In genomic region chr7:12661581-12661980, GRCh38 we compare ENCODE assay signal across 22 cellular contexts.
"Had no signal": no experiment of that assay in that cellular context is flagged by ENCODE, and none has a peak within 500 bp of the region (broad histone marks: within the 10 kb centered on the region; RNA-seq: fewer than 3 reads in every experiment).

No MANE protein-coding gene starts in this region.

- H3K9me3 ChIP-seq: esophagus muscularis mucosa, gastrocnemius medialis, heart right ventricle, left lung, lower lobe of right lung, pancreas, spleen, testis, tibial nerve had no signal

- H3K27ac ChIP-seq: epithelial cell of prostate, gastrocnemius medialis, heart right ventricle, left lung, lower lobe of right lung, neural progenitor cell, pancreas, spleen, testis, tibial nerve had no signal

- H3K27me3 ChIP-seq: esophagus muscularis mucosa, gastrocnemius medialis, heart right ventricle, left lung, neural progenitor cell, pancreas, testis, tibial nerve had no signal

- H2AFZ ChIP-seq: neural progenitor cell had no signal

- H3K9ac ChIP-seq: neural progenitor cell had no signal

- H3K4me3 ChIP-seq: esophagus muscularis mucosa, gastrocnemius medialis, heart right ventricle, left lung, lower lobe of right lung, neural progenitor cell, pancreas, spleen, testis, tibial nerve had no signal

- ATAC-seq: effector memory CD8-positive, alpha-beta T cell; gastrocnemius medialis; heart right ventricle; left lung; lower lobe of right lung; natural killer cell treated with Interleukin-12 subunit alpha and Interleukin-12 subunit beta and Interleukin-15 and Interleukin-18, amount 100 ng/mL, for 72 hours; pancreas; right cardiac atrium; stimulated activated memory B cell treated with anti-CD40 and anti-IgM and Interleukin-4, amounts not matched to agents 10 μg/mL and 1 μg/mL and 100 μg/mL, for 72 hours had no signal

- DNase-seq: cerebellar nuclear complex; effector memory CD8-positive, alpha-beta T cell; gastrocnemius medialis; heart right ventricle; hypothalamus; islet precursor cell; left lung; lower lobe of right lung; occipital lobe; pancreas; right cardiac atrium; spleen; stimulated activated CD4-positive, alpha-beta T cell treated with anti-CD3 and anti-CD28 coated beads, Interleukin-15, amount 100 ng/mL, for 24 hours; stimulated activated CD4-positive, alpha-beta T cell treated with anti-CD3 and anti-CD28 coated beads, Interleukin-1b, Interleukin-23, amount 100 ng/mL, for 48 hours; stimulated activated CD4-positive, alpha-beta T cell treated with anti-CD3 and anti-CD28 coated beads, Interleukin-4, amount 100 ng/mL, for 24 hours; testis had no signal

- H3K4me2 ChIP-seq: neural progenitor cell had no signal

- H3K36me3 ChIP-seq: esophagus muscularis mucosa, gastrocnemius medialis, heart right ventricle, left lung, lower lobe of right lung, neural progenitor cell, pancreas, spleen, tibial nerve had no signal

- H3K4me1 ChIP-seq: gastrocnemius medialis, heart right ventricle, left lung, lower lobe of right lung, neural progenitor cell, pancreas, spleen, testis, tibial nerve had no signal
